1 cellular context compared by ENCODE assay signal in genomic region chr16:86073103-86073625, GRCh38.
TF ChIP-seq lines count a peak whose summit lies in the region.

No MANE protein-coding gene starts in this region.

TF ChIP-seq in H1, 55 proteins besides CTCF, POLR2A, EP300 and RAD21:
- TF ChIP-seq SIN3A (conservative IDR thresholded peaks at IDR 0.05 in 1 of 2, IDR thresholded peaks at IDR 0.05 in 1 of 2; ENCODE audit: low read depth in 1 of 2, low read length in 2 of 2): no peak
- no peak for TF ChIP-seq HDAC2 (IDR thresholded peaks at IDR 0.05; ENCODE audit: borderline replicate concordance in 1 of 2, low read depth in 2 of 2, low read length in 2 of 2)
- TF ChIP-seq TAF7 (optimal IDR thresholded peaks at IDR 0.05; ENCODE audit: borderline replicate concordance, low read depth, low read length): no peak
- TF ChIP-seq BCL11A (IDR thresholded peaks at IDR 0.05; ENCODE audit: low read depth in 2 of 2, low read length in 2 of 2): no peak
- TF ChIP-seq SP2 (IDR thresholded peaks at IDR 0.05; ENCODE audit: low read length): no peak
- TF ChIP-seq CHD1 (IDR thresholded peaks at IDR 0.05; ENCODE audit: low read depth, low read length): no peak
- no peak for TF ChIP-seq RXRA (IDR thresholded peaks at IDR 0.05; ENCODE audit: insufficient read depth, low read depth, low read length)
- TF ChIP-seq EZH2 (IDR thresholded peaks at IDR 0.05; ENCODE audit: low read depth, low read length, severe bottlenecking): no peak
- TF ChIP-seq ATF2 (IDR thresholded peaks at IDR 0.05; ENCODE audit: low read length): no peak
- no peak for TF ChIP-seq BACH1 (IDR thresholded peaks at IDR 0.05; ENCODE audit: low read length)
- no peak for TF ChIP-seq HDAC6 (IDR thresholded peaks at IDR 0.05; ENCODE audit: low read depth, low read length)
- no peak for TF ChIP-seq POU5F1 (IDR thresholded peaks at IDR 0.05; ENCODE audit: low read depth, low read length)
- TF ChIP-seq TBP (IDR thresholded peaks at IDR 0.05; ENCODE audit: low read depth, low read length): no peak
- TF ChIP-seq RFX5 (IDR thresholded peaks at IDR 0.05; ENCODE audit: borderline replicate concordance, low read depth, low read length): no peak
